13 cellular contexts compared by ENCODE assay signal in the genomic region with DNA sequence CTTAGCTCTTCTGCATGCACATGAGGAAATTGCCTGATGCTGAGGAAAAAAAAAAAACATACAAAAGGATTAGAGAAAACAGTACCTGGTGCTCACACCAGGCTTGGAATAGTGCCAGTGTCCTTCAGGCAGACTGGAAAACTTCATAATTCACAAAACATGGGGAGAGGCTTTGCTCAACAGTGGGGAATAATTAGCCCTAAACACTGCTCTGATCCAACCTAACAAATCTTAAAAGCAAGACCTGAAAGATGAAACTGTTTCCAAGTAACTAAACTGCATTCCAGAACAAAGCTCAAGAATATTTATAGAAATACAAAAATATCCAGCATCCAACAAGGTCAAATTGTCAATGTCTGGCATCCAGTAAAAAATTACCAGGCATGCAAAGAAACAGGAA.
DNase-seq lines count a peak whose midpoint lies in the region; ATAC-seq and TF ChIP-seq lines count a peak whose summit lies in the region.
"Had no signal": no experiment of that assay in that cellular context is flagged by ENCODE, and none has a peak within 500 bp of the region (broad histone marks: within the 10 kb centered on the region; RNA-seq: fewer than 3 reads in every experiment).

No MANE protein-coding gene starts in this region.

- ATAC-seq in sciatic nerve (peak; percentile 52), GM21447 (IDR thresholded peaks at IDR 0.05; ENCODE audit: unreplicated experiment) (no peak), HG03175 (IDR thresholded peaks at IDR 0.05; ENCODE audit: unreplicated experiment) (no peak), HG03469 (IDR thresholded peaks at IDR 0.05; ENCODE audit: unreplicated experiment) (no peak)
- ATAC-seq: stimulated activated naive CD8-positive, alpha-beta T cell treated with anti-CD3 and anti-CD28 coated beads, Interleukin-15, Interleukin-2, amounts not matched to agents 100 U/mL and 50 U/mL, for 24 hours had no signal

- intact Hi-C loops in sciatic nerve (cut with DNase I), result no loop called here

- H3K4me3 ChIP-seq in HFF-Myc (replicated peaks; ENCODE audit: low read depth, low read length), result no peak overlapping the region
- H3K4me3 ChIP-seq: spleen had no signal

- peak; percentile 48 for DNase-seq in HFF-Myc (ENCODE audit: extremely low read depth, low read depth)
- peak; percentile 19 for DNase-seq in NCI-H345 (lab: John Stamatoyannopoulos, UW)
- peak; percentile 58 to 76 for DNase-seq in dermis microvascular lymphatic vessel endothelial cell (ENCODE audit: low read depth in 2 of 2)
- no peak for DNase-seq in sciatic nerve (ENCODE audit: low spot score)
- DNase-seq: activated CD4-positive, alpha-beta T cell treated with anti-CD3 and anti-CD28 coated beads, Interleukin-2, amount 50 U/mL, for 1 hour; activated T-cell treated with anti-CD3 and anti-CD28 coated beads, Interleukin-2, amount 50 U/mL, for 24 hours; midbrain; SIG-M5; spleen; stimulated activated naive CD8-positive, alpha-beta T cell treated with anti-CD3 and anti-CD28 coated beads, Interleukin-15, Interleukin-2, amounts not matched to agents 100 U/mL and 50 U/mL, for 24 hours had no signal

- no peak for TF ChIP-seq CTCF in HFF-Myc (IDR thresholded peaks at IDR 0.05; ENCODE audit: low read depth, low read length, missing control alignments)
